ENCODE assay signal across 12 cellular contexts in the genomic region with DNA sequence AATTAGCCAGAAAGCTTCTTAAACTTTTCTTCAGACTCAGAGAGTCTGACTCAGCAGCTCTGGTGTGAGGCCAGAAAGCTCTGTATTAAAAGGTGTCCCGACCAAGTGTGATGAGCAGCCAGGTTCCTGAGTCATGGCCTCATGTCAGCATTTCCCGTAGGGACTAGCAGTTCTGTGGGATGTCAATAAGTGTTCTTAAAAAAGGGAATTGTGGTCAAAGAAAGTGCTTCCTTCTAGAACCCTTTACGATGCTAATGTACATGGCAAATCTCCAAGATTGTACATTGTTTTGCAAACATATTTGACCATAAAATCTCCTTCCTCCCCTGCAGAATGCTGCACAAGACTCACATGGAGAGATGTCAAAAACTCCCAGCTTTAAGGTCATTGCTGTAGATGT.
A peak's percentile ranks its signal among the peaks of the same experiment; 100 is the strongest.
DNase-seq lines count a peak whose midpoint lies in the region; ATAC-seq and TF ChIP-seq lines count a peak whose summit lies in the region.
"Had no signal": no experiment of that assay in that cellular context is flagged by ENCODE, and none has a peak within 500 bp of the region (broad histone marks: within the 10 kb centered on the region; RNA-seq: fewer than 3 reads in every experiment).

No MANE protein-coding gene starts in this region.

- H2BK5ac ChIP-seq in IMR-90 (ENCODE audit: low read depth, low read length, poor library complexity, severe bottlenecking), result no peak overlapping the region
- H2BK5ac ChIP-seq in H9 (ENCODE audit: insufficient read length, low read length), result no peak overlapping the region

- in situ Hi-C loops in IMR-90 (cut with MboI; ENCODE audit: low sequenced_read_pairs), result no loop called here

- no peak overlapping the region for H3K4me3 Mint-ChIP-seq in H9

- peaks cover 15 to 16% of the 10 kb centered on the region in 2 experiments for H3K4me1 Mint-ChIP-seq in H9

- H3K56ac ChIP-seq in IMR-90 (ENCODE audit: extremely low read depth, insufficient read depth, low read length) (no peak overlapping the region), H9 (ENCODE audit: insufficient read length, low read depth, low read length) (no peak overlapping the region)

- H4K91ac ChIP-seq in IMR-90 (ENCODE audit: insufficient read depth, low read depth, low read length) (no peak overlapping the region), H9 (ENCODE audit: insufficient read length, low read depth, low read length) (no peak overlapping the region)

- H3K27ac Mint-ChIP-seq in H9, result no peak overlapping the region; a peak in 1 of 7 replicates

- H3K14ac ChIP-seq in IMR-90 (replicated peaks; ENCODE audit: low read depth, low read length) (no peak overlapping the region), H9 (ENCODE audit: insufficient read depth, low read length) (no peak overlapping the region)

- H3K27ac ChIP-seq in IMR-90 (ENCODE audit: insufficient read depth, low read length) (no peak overlapping the region), H9 (ENCODE audit: insufficient read length, low read depth, low read length) (no peak overlapping the region)
- H3K27ac ChIP-seq: body of pancreas, KMS-11 had no signal

- H3K23ac ChIP-seq in IMR-90 (ENCODE audit: low read depth, low read length) (no peak overlapping the region), H9 (ENCODE audit: insufficient read length, low read depth, low read length) (no peak overlapping the region)

- H3K9ac ChIP-seq in IMR-90 (ENCODE audit: low read depth, low read length), result no peak overlapping the region
- H3K9ac ChIP-seq in H9 (ENCODE audit: extremely low read depth, insufficient read length, low read length), result no peak overlapping the region
- H3K9ac ChIP-seq: KMS-11 had no signal

- no peak overlapping the region for H2BK12ac ChIP-seq in H9 (ENCODE audit: insufficient read length, low read depth, low read length)

- H2BK120ac ChIP-seq in IMR-90 (ENCODE audit: low read depth, low read length), result no peak overlapping the region
- H2BK120ac ChIP-seq in H9 (ENCODE audit: low read depth, low read length, poor library complexity, severe bottlenecking), result no peak overlapping the region

- no peaks in the 10 kb centered on the region for H3K27me3 Mint-ChIP-seq in H9 (ENCODE audit: low read depth)

- no peaks in the 10 kb centered on the region for H3K9me1 ChIP-seq in IMR-90 (ENCODE audit: insufficient read depth, low read length)

- H4K8ac ChIP-seq in IMR-90 (ENCODE audit: low read depth in 2 of 2, low read length in 2 of 2), result no peak overlapping the region
- no peak overlapping the region for H4K8ac ChIP-seq in H9 (replicated peaks; ENCODE audit: insufficient read length, low read depth, low read length)

- dilution Hi-C loops in IMR-90 (cut with HindIII; ENCODE audit: low sequenced_read_pairs, unreplicated experiment), result no loop called here

- H3K4me1 ChIP-seq in IMR-90 (ENCODE audit: control insufficient read depth, insufficient read depth, low read length), result no peaks in the 10 kb centered on the region
- peaks cover 5% of the 10 kb centered on the region for H3K4me1 ChIP-seq in H9 (ENCODE audit: insufficient read depth, low read length)
- H3K4me1 ChIP-seq: body of pancreas had no signal

- H2BK15ac ChIP-seq in IMR-90 (ENCODE audit: low read depth, low read length), result no peak overlapping the region
- H2BK15ac ChIP-seq in H9 (ENCODE audit: low read depth, low read length), result no peak overlapping the region

- H3K27me3 ChIP-seq in IMR-90 (ENCODE audit: control insufficient read depth, insufficient read depth, low read length) (no peaks in the 10 kb centered on the region; the same call in 1 of the 2 replicates), H9 (ENCODE audit: insufficient read depth, low read length) (no peaks in the 10 kb centered on the region)
- H3K27me3 ChIP-seq: body of pancreas had no signal

- no peaks in the 10 kb centered on the region for H3K9me3 ChIP-seq in IMR-90 (ENCODE audit: control insufficient read depth, insufficient read depth, low read length)
- no peaks in the 10 kb centered on the region for H3K9me3 ChIP-seq in H9 (ENCODE audit: control insufficient read depth, low read depth, low read length)
- H3K9me3 ChIP-seq: body of pancreas had no signal

- DNase-seq in A172 (ENCODE audit: low spot score), result peak; percentile 78
- DNase-seq in IMR-90, result peak; percentile 64
- DNase-seq in brain pericyte (ENCODE audit: low read depth, low spot score), result peak; percentile 8
- DNase-seq in left kidney (ENCODE audit: low read depth, low spot score), result peak; percentile 34
- no peak for DNase-seq in H9
- no peak for DNase-seq in NCI-H510A (lab: John Stamatoyannopoulos, UW)
- DNase-seq: activated CD4-positive, alpha-beta T cell treated with anti-CD3 and anti-CD28 coated beads for 48 hours; small intestine had no signal

- no peaks in the 10 kb centered on the region for H3K9me3 Mint-ChIP-seq in H9

- WGBS in IMR-90 (ENCODE audit: extremely low coverage in 2 of 2, insufficient read length in 1 of 2), 2 experiments, result no CpG with 5 or more reads among the region's 3 CpGs
- WGBS in H9 (ENCODE audit: extremely low coverage, insufficient read length, low lambda C conversion rate), result no CpG with 5 or more reads among the region's 3 CpGs

- H4K5ac ChIP-seq in IMR-90 (ENCODE audit: low read depth, low read length) (no peak overlapping the region), H9 (ENCODE audit: insufficient read length, low read depth, low read length) (no peak overlapping the region)

- no peaks in the 10 kb centered on the region for H3K36me3 Mint-ChIP-seq in H9 (ENCODE audit: insufficient read depth in 1 of 3, low read depth in 3 of 3)

- no peak for TF ChIP-seq POLR2A in IMR-90 (IDR thresholded peaks at IDR 0.05; ENCODE audit: low read depth, low read length)

- no peak overlapping the region for H3K4me3 ChIP-seq in IMR-90 (ENCODE audit: insufficient read depth, low read depth, low read length)
- H3K4me3 ChIP-seq: body of pancreas had no signal

- no peaks in the 10 kb centered on the region for H3K79me1 ChIP-seq in IMR-90 (ENCODE audit: low read depth in 1 of 2, low read length in 2 of 2)
- no peaks in the 10 kb centered on the region for H3K79me1 ChIP-seq in H9 (ENCODE audit: insufficient read depth, low read depth, low read length, poor library complexity, severe bottlenecking)

- no peak overlapping the region for H3K18ac ChIP-seq in IMR-90 (ENCODE audit: low read depth, low read length)
- H3K18ac ChIP-seq in H9 (ENCODE audit: insufficient read length, low read depth, low read length), result no peak overlapping the region

- ATAC-seq in IMR-90 (ENCODE audit: low read depth) (peak; percentile 66), GM21529 (IDR thresholded peaks at IDR 0.05; ENCODE audit: unreplicated experiment) (no peak), GM18907 (IDR thresholded peaks at IDR 0.05; ENCODE audit: unreplicated experiment) (no peak)
- ATAC-seq: body of pancreas had no signal

- no peak overlapping the region for H2AK9ac ChIP-seq in IMR-90 (replicated peaks; ENCODE audit: low read depth, low read length, poor library complexity)

- peaks cover 2% of the 10 kb centered on the region; the same call in 1 of the 2 replicates for H4K20me1 ChIP-seq in IMR-90 (ENCODE audit: insufficient read depth, low read length)
- H4K20me1 ChIP-seq in H9 (ENCODE audit: control insufficient read depth, insufficient read depth, insufficient read length), result no peaks in the 10 kb centered on the region

- no peak overlapping the region for H3T11ph ChIP-seq in H9 (ENCODE audit: low read length)

- no peaks in the 10 kb centered on the region for H3K36me3 ChIP-seq in IMR-90 (ENCODE audit: control insufficient read depth, insufficient read depth, low read length)

- TF ChIP-seq RAD21 in IMR-90 (IDR thresholded peaks at IDR 0.05; ENCODE audit: low read length), result no peak

- CTCF ChIA-PET in IMR-90 (lab: Yijun Ruan, JAX), result interaction anchor here (1.1 kb wide), 1 partner anchor 13 kb away, joined by 3 read pairs; no protein-coding TSS in a partner anchor

- no peak overlapping the region for H3K4me2 ChIP-seq in IMR-90 (ENCODE audit: low read depth, low read length)
- H3K4me2 ChIP-seq in H9 (ENCODE audit: insufficient read depth, insufficient read length, low read length), result no peak overlapping the region
- H3K4me2 ChIP-seq: KMS-11 had no signal

- TF ChIP-seq CTCF in IMR-90 (conservative IDR thresholded peaks at IDR 0.05; ENCODE audit: low read depth, low read length), result no peak
- TF ChIP-seq CTCF in H9 (conservative IDR thresholded peaks at IDR 0.05), result no peak

- BruUV-seq in IMR-90 (replicated peaks; lab: Mats Ljungman, UMichigan), result no TSS peak

- POLR2A ChIA-PET in IMR-90 (lab: Charles Lee; ENCODE audit: unreplicated experiment), result no interaction called here

- H2AFZ ChIP-seq in IMR-90 (replicated peaks; ENCODE audit: low read length, poor library complexity) (no peak overlapping the region), H9 (ENCODE audit: low read length) (no peak overlapping the region)

- H3K23me2 ChIP-seq in H9 (ENCODE audit: insufficient read length, low read depth, low read length, poor library complexity, severe bottlenecking), result no peaks in the 10 kb centered on the region

- H2AK5ac ChIP-seq in IMR-90 (ENCODE audit: low read depth, low read length) (no peak overlapping the region), H9 (ENCODE audit: insufficient read length, low read length) (no peak overlapping the region)

- H3K79me2 ChIP-seq in H9 (ENCODE audit: insufficient read depth, low read length), result no peaks in the 10 kb centered on the region

- intact Hi-C loops in IMR-90 (cut with micrococcal nuclease), result no loop called here

- H3K4ac ChIP-seq in IMR-90 (ENCODE audit: low read depth, low read length) (no peak overlapping the region), H9 (ENCODE audit: low read depth, low read length) (no peak overlapping the region)

- no peak overlapping the region for H2BK20ac ChIP-seq in IMR-90 (ENCODE audit: low read depth, low read length)
- no peak overlapping the region for H2BK20ac ChIP-seq in H9 (ENCODE audit: low read depth, low read length, poor library complexity, severe bottlenecking)

TF ChIP-seq in IMR-90, 13 proteins besides CTCF, POLR2A, EP300 and RAD21:
- TF ChIP-seq MAFK (IDR thresholded peaks at IDR 0.05; ENCODE audit: low read depth, low read length), result peak; percentile 36; the same call in 1 of the 2 replicates
- no peak for TF ChIP-seq ELK1 (IDR thresholded peaks at IDR 0.05; ENCODE audit: borderline replicate concordance, low read depth, low read length)
TF ChIP-seq in IMR-90: peak in this region for 1.

Comparison
In these comparisons a context has a peak if more than half of its experiments do, and no peak if none do; other contexts are left out.
1. DNase-seq: peak in A172 (single experiment), IMR-90 (single experiment), brain pericyte (single experiment) and left kidney (single experiment); none in H9 (single experiment) and NCI-H510A (single experiment).